8 cellular contexts compared by ENCODE assay signal in the genomic region with DNA sequence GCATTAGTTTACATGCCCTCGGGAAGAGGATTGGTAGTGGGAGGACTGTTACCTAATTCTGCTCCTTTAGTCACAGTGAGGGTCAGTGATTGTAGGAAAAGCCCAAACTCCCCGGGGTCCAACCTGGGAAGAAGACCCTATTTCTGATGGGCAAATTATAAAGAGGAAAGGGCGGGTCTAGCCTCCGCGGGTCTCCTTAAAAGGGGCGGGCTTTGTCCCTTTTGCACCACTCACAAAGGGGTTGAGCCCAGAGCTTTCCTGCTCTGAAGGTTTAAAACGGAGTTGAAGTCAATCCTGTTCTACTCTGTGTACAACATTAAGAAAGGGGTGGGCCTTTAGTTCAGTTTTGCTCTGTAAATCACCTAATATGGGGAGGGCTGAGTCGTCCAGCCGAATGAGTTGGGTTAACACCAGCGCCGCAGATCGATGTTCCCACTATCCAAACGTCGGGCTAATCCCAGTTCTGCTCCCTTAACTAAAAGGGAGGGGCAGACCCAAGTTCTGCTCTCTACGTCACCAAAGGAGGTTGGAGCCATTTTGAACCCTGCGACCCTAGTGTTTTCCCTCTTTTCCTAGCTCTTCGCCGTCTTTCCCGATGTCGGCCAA. TPM values are rescaled to one million over a fixed set of nuclear protein-coding genes. Genes with fewer than 3 reads are reported as not detected.
A peak's percentile ranks its signal among the peaks of the same experiment; 100 is the strongest.
DNase-seq lines count a peak whose midpoint lies in the region; ATAC-seq and TF ChIP-seq lines count a peak whose summit lies in the region.

No MANE protein-coding gene starts in this region.

- CTCF ChIA-PET in AG04450 (lab: Charles Lee): interaction anchor here (0.5 to 1.3 kb wide), 5 partner anchors 14 to 57 kb away, joined by 3 to 7 read pairs (median 4); a partner anchor contains a TSS

- H3K4me1 ChIP-seq in heart right ventricle: peaks cover 8 to 80% (median 49%) of the 10 kb centered on the region in 9 donors

- peaks cover 23% of the 10 kb centered on the region for H3K36me3 Mint-ChIP-seq in activated T-helper 1 cell treated with anti-CD3 and anti-CD28 coated beads, Interleukin-12 subunit alpha, Interleukin-12 subunit beta, Interleukin-2, Interleukin-4 antibody, amounts not matched to agents 30 ng/mL and 10 ng/mL and 1 ng/mL, durations not matched to agents 14 hours and 24 hours and 36 hours (ENCODE audit: low read depth)

- ATAC-seq in heart right ventricle (peak; percentile 1 to 34 (median 15)), sciatic nerve (peak; percentile 33), HG02763 (IDR thresholded peaks at IDR 0.05; ENCODE audit: unreplicated experiment) (no peak)

- H3K4me3 ChIP-seq in AG04450 (ENCODE audit: low read depth, low read length) (peak overlapping the region; percentile 97), heart right ventricle (peak overlapping the region; percentile 23 to 93 (median 86))

- H3K36me3 ChIP-seq in heart right ventricle: peaks cover 0 to 28% (median 6%) of the 10 kb centered on the region in 9 donors

- H3K27me3 Mint-ChIP-seq in activated T-helper 1 cell treated with anti-CD3 and anti-CD28 coated beads, Interleukin-12 subunit alpha, Interleukin-12 subunit beta, Interleukin-2, Interleukin-4 antibody, amounts not matched to agents 30 ng/mL and 10 ng/mL and 1 ng/mL, durations not matched to agents 14 hours and 24 hours and 36 hours (ENCODE audit: insufficient read depth): no peaks in the 10 kb centered on the region

- H3K27ac ChIP-seq in AG04450 (ENCODE audit: low read depth, low read length) (peak overlapping the region; percentile 99), heart right ventricle (peak overlapping the region; percentile 93 to 98 (median 94))

- peak overlapping the region; percentile 95 for H3K4me3 Mint-ChIP-seq in activated T-helper 1 cell treated with anti-CD3 and anti-CD28 coated beads, Interleukin-12 subunit alpha, Interleukin-12 subunit beta, Interleukin-2, Interleukin-4 antibody, amounts not matched to agents 30 ng/mL and 10 ng/mL and 1 ng/mL, durations not matched to agents 14 hours and 24 hours and 36 hours

- H3K9me3 ChIP-seq in AG04450 (ENCODE audit: control insufficient read depth, insufficient read depth, low read length) (peaks cover 3% of the 10 kb centered on the region; the same call in 1 of the 2 replicates), heart right ventricle (no peaks in the 10 kb centered on the region)

- WGBS in heart right ventricle, 2 donors: 0 to 1% methylated on average over 20 of the region's 20 CpGs

- H3K27me3 ChIP-seq in AG04450 (ENCODE audit: control insufficient read depth, insufficient read depth, low read length) (no peaks in the 10 kb centered on the region), heart right ventricle (no peaks in the 10 kb centered on the region)

- TF ChIP-seq CTCF in AG04450 (IDR thresholded peaks at IDR 0.05; ENCODE audit: low read depth, low read length): no peak
- TF ChIP-seq CTCF in heart right ventricle (IDR thresholded peaks at IDR 0.05): no peak

- DNase-seq in AG04450 (ENCODE audit: low read depth, low spot score) (no peak), NCI-H2171 treated with DMSO at 0.1 percent for 48 hours (lab: John Stamatoyannopoulos, UW) (peak; percentile 90), heart right ventricle (peak in 1 of 2 donors; percentile 58), sciatic nerve (ENCODE audit: low spot score) (no peak), HuH-7 (ENCODE audit: low spot score) (no peak)
- peak; percentile 29 for DNase-seq in activated T-helper 1 cell treated with anti-CD3 and anti-CD28 coated beads, Interleukin-12 subunit alpha, Interleukin-12 subunit beta, Interleukin-2, Interleukin-4 antibody, amounts not matched to agents 30 ng/mL and 10 ng/mL and 1 ng/mL, durations not matched to agents 14 hours and 24 hours and 36 hours (ENCODE audit: low spot score)

- H3K4me1 Mint-ChIP-seq in activated T-helper 1 cell treated with anti-CD3 and anti-CD28 coated beads, Interleukin-12 subunit alpha, Interleukin-12 subunit beta, Interleukin-2, Interleukin-4 antibody, amounts not matched to agents 30 ng/mL and 10 ng/mL and 1 ng/mL, durations not matched to agents 14 hours and 24 hours and 36 hours (ENCODE audit: low read depth): peaks cover 61% of the 10 kb centered on the region

- intact Hi-C loops in activated T-helper 1 cell treated with anti-CD3 and anti-CD28 coated beads, Interleukin-12 subunit alpha, Interleukin-12 subunit beta, Interleukin-2, Interleukin-4 antibody, amounts not matched to agents 30 ng/mL and 10 ng/mL and 1 ng/mL, durations not matched to agents 14 hours and 24 hours and 36 hours (cut with micrococcal nuclease): loop anchor here (1.0 to 10.0 kb wide), 10 partner anchors 29 to 1850 kb away; a partner anchor contains a TSS
- intact Hi-C loops in heart right ventricle (cut with DNase I) (loop anchor here in 5 of 10 donors (2.0 to 10.0 kb wide), 4 partner anchors 22 to 1028 kb away; a partner anchor contains a TSS), sciatic nerve (cut with DNase I) (no loop called here)

- H3K9me3 Mint-ChIP-seq in activated T-helper 1 cell treated with anti-CD3 and anti-CD28 coated beads, Interleukin-12 subunit alpha, Interleukin-12 subunit beta, Interleukin-2, Interleukin-4 antibody, amounts not matched to agents 30 ng/mL and 10 ng/mL and 1 ng/mL, durations not matched to agents 14 hours and 24 hours and 36 hours: no peaks in the 10 kb centered on the region

- TF ChIP-seq POLR2A in GM19193 (IDR thresholded peaks at IDR 0.05; ENCODE audit: extremely low read depth, insufficient read depth, insufficient read length): peak; percentile 47

- POLR2A ChIA-PET in AG04450 (lab: Yijun Ruan, JAX): interaction anchor here (0.5 to 1.5 kb wide), 7 partner anchors 10 to 795 kb away, joined by 3 to 11 read pairs (median 4); a partner anchor contains a TSS

- peak overlapping the region; percentile 94 for H3K27ac Mint-ChIP-seq in activated T-helper 1 cell treated with anti-CD3 and anti-CD28 coated beads, Interleukin-12 subunit alpha, Interleukin-12 subunit beta, Interleukin-2, Interleukin-4 antibody, amounts not matched to agents 30 ng/mL and 10 ng/mL and 1 ng/mL, durations not matched to agents 14 hours and 24 hours and 36 hours

RNA-seq across cellular contexts. Expression of a gene that starts 0.9 kb away (rescaled TPM):
- polyA plus RNA-seq in AG04450 (2011; rRNA removed) (33.3 TPM in 2 replicates), heart right ventricle (100 to 1,000 TPM in 1 of 2 donors, 10 to 100 TPM in 1; 53.0 to 132 TPM)
- 16.0 and 16.9 TPM in 2 replicates for polyA minus RNA-seq in AG04450 (2011; rRNA and poly(A)+ RNA removed)
- total RNA-seq in activated T-helper 1 cell treated with anti-CD3 and anti-CD28 coated beads, Interleukin-12 subunit alpha, Interleukin-12 subunit beta, Interleukin-2, Interleukin-4 antibody, amounts not matched to agents 30 ng/mL and 10 ng/mL and 1 ng/mL, durations not matched to agents 14 hours and 24 hours and 36 hours: 58.1 and 60.4 TPM in 2 replicates
- total RNA-seq in heart right ventricle (100 to 1,000 TPM in 1 of 10 donors, 10 to 100 TPM in 9; 75.5 to 122 (median 82.7) TPM), sciatic nerve (63.8 TPM)

RNA-seq across cellular contexts. Expression of a gene that starts 1.4 kb away (rescaled TPM):
- polyA plus RNA-seq in AG04450 (2011; rRNA removed) (97.1 and 116 TPM in 2 replicates), heart right ventricle (10 to 100 TPM; 50.8 to 56.3 TPM)
- polyA minus RNA-seq in AG04450 (2011; rRNA and poly(A)+ RNA removed): 175 and 217 TPM in 2 replicates
- total RNA-seq in activated T-helper 1 cell treated with anti-CD3 and anti-CD28 coated beads, Interleukin-12 subunit alpha, Interleukin-12 subunit beta, Interleukin-2, Interleukin-4 antibody, amounts not matched to agents 30 ng/mL and 10 ng/mL and 1 ng/mL, durations not matched to agents 14 hours and 24 hours and 36 hours: 34.5 and 35.6 TPM in 2 replicates
- total RNA-seq in heart right ventricle (10 to 100 TPM; 39.0 to 63.1 (median 47.4) TPM), sciatic nerve (59.9 TPM)

RNA-seq across cellular contexts. Expression of a gene that starts 6.8 kb away (rescaled TPM):
- polyA plus RNA-seq in AG04450 (2011; rRNA removed) (2.4 and 2.6 TPM in 2 replicates), heart right ventricle (1 to 10 TPM; 3.1 to 5.5 TPM)
- 1.0 TPM in 2 replicates for polyA minus RNA-seq in AG04450 (2011; rRNA and poly(A)+ RNA removed)
- total RNA-seq in activated T-helper 1 cell treated with anti-CD3 and anti-CD28 coated beads, Interleukin-12 subunit alpha, Interleukin-12 subunit beta, Interleukin-2, Interleukin-4 antibody, amounts not matched to agents 30 ng/mL and 10 ng/mL and 1 ng/mL, durations not matched to agents 14 hours and 24 hours and 36 hours: 19.6 and 20.2 TPM in 2 replicates
- total RNA-seq in heart right ventricle (1 to 10 TPM in 9 of 10 donors, under 1 TPM in 1; 0.75 to 5.1 (median 2.9) TPM), sciatic nerve (13.6 TPM)

RNA-seq across cellular contexts. Expression of a gene that starts 12.7 kb away (rescaled TPM):
- 56.5 and 59.2 TPM in 2 replicates for polyA plus RNA-seq in AG04450 (2011; rRNA removed)
- 49.9 and 59.5 TPM in 2 replicates for polyA minus RNA-seq in AG04450 (2011; rRNA and poly(A)+ RNA removed)
- 91.9 and 94.0 TPM in 2 replicates for total RNA-seq in activated T-helper 1 cell treated with anti-CD3 and anti-CD28 coated beads, Interleukin-12 subunit alpha, Interleukin-12 subunit beta, Interleukin-2, Interleukin-4 antibody, amounts not matched to agents 30 ng/mL and 10 ng/mL and 1 ng/mL, durations not matched to agents 14 hours and 24 hours and 36 hours
- 10 to 100 TPM; 32.8 to 50.9 (median 44.1) TPM for total RNA-seq in heart right ventricle
- 10 to 100 TPM; 25.6 to 55.4 TPM for polyA plus RNA-seq in heart right ventricle
- 97.7 TPM for total RNA-seq in sciatic nerve

RNA-seq across cellular contexts. Expression of a gene that starts 12.9 kb away (rescaled TPM):
- polyA plus RNA-seq in AG04450 (2011; rRNA removed) (2.5 and 2.8 TPM in 2 replicates), heart right ventricle (10 to 100 TPM in 1 of 2 donors, 1 to 10 TPM in 1; 6.7 to 32.8 TPM)
- polyA minus RNA-seq in AG04450 (2011; rRNA and poly(A)+ RNA removed): 1.6 TPM in 1 of 2 replicates, not detected in the other
- 8.3 and 9.1 TPM in 2 replicates for total RNA-seq in activated T-helper 1 cell treated with anti-CD3 and anti-CD28 coated beads, Interleukin-12 subunit alpha, Interleukin-12 subunit beta, Interleukin-2, Interleukin-4 antibody, amounts not matched to agents 30 ng/mL and 10 ng/mL and 1 ng/mL, durations not matched to agents 14 hours and 24 hours and 36 hours
- total RNA-seq in heart right ventricle (10 to 100 TPM in 1 of 10 donors, 1 to 10 TPM in 9; 6.8 to 11.3 (median 8.4) TPM), sciatic nerve (312 TPM)

Comparison
In these comparisons a context has a peak if more than half of its experiments do, and no peak if none do; other contexts are left out.
1. DNase-seq: peak in NCI-H2171 treated with DMSO at 0.1 percent for 48 hours (single experiment) and activated T-helper 1 cell treated with anti-CD3 and anti-CD28 coated beads, Interleukin-12 subunit alpha, Interleukin-12 subunit beta, Interleukin-2, Interleukin-4 antibody, amounts not matched to agents 30 ng/mL and 10 ng/mL and 1 ng/mL, durations not matched to agents 14 hours and 24 hours and 36 hours (single experiment); none in AG04450 (single experiment), sciatic nerve (single experiment) and HuH-7 (single experiment).